Comparison of ENCODE assay signal across 9 cellular contexts in genomic region chr1:186102107-186102506, GRCh38.
"Had no signal": no experiment of that assay in that cellular context is flagged by ENCODE, and none has a peak within 500 bp of the region (broad histone marks: within the 10 kb centered on the region; RNA-seq: fewer than 3 reads in every experiment).

No MANE protein-coding gene starts in this region.

- H3K4me3 ChIP-seq: thyroid gland had no signal

- H3K9me3 ChIP-seq: thyroid gland had no signal

- H3K36me3 ChIP-seq: thyroid gland had no signal

- DNase-seq: amygdala; effector memory CD8-positive, alpha-beta T cell; glutamatergic neuron; mesendoderm; occipital lobe; stimulated activated CD4-positive, alpha-beta T cell treated with anti-CD3 and anti-CD28 coated beads, Interleukin-4, amount 100 ng/mL, for 4 hours; stimulated activated naive CD8-positive, alpha-beta T cell treated with anti-CD3 and anti-CD28 coated beads, Interleukin-15, amount 100 ng/mL, for 72 hours; thyroid gland had no signal

- H3K27me3 ChIP-seq: thyroid gland had no signal

- H3K4me1 ChIP-seq: thyroid gland had no signal

- ATAC-seq: activated CD4-positive, CD25-positive, alpha-beta regulatory T cell treated with anti-CD3 and anti-CD28 coated beads, Interleukin-2, amount 50 U/mL, for 24 hours; effector memory CD8-positive, alpha-beta T cell; stimulated activated naive CD8-positive, alpha-beta T cell treated with anti-CD3 and anti-CD28 coated beads, Interleukin-15, amount 100 ng/mL, for 72 hours had no signal
